31 cellular contexts compared by ENCODE assay signal in the genomic region with DNA sequence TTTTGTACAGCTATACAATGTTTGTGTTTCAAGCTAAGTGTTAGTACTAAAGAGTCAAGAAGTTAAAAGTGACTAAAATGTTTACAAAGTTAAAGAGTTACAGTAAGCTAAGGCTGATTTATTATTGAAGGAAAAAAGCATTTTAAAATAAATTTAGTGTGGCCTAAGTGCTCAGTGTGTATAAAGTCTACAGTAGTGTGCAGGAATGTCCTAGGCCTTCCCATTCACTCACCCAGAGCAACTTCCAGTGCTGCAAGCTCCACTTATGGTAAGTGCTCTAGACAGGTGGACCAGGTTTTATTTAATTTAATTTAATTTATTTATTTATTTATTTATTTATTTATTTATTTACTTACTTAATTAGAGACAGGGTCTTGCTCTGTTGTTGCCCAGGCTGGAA. TPM values are rescaled to one million over a fixed set of nuclear protein-coding genes. Genes with fewer than 3 reads are reported as not detected.
"Had no signal": no experiment of that assay in that cellular context is flagged by ENCODE, and none has a peak within 500 bp of the region (broad histone marks: within the 10 kb centered on the region; RNA-seq: fewer than 3 reads in every experiment).

No MANE protein-coding gene starts in this region.

- H3K4me3 ChIP-seq: coronary artery, dorsolateral prefrontal cortex, esophagus muscularis mucosa, gastrocnemius medialis had no signal

- ATAC-seq: activated CD8-positive, alpha-beta T cell treated with anti-CD3 and anti-CD28 coated beads for 36 hours; T-cell; WTC11 had no signal

- H3K27me3 ChIP-seq: brain microvascular endothelial cell, esophagus muscularis mucosa, gastrocnemius medialis had no signal

- DNase-seq: activated CD4-positive, alpha-beta T cell treated with anti-CD3 and anti-CD28 coated beads for 1 hour; activated CD4-positive, alpha-beta T cell treated with anti-CD3 and anti-CD28 coated beads for 4 hours; activated CD4-positive, alpha-beta T cell treated with anti-CD3 and anti-CD28 coated beads, Interleukin-2, amount 10 ng/mL, durations not matched to agents 7 days and 5 days; activated CD4-positive, alpha-beta T cell treated with anti-CD3 and anti-CD28 coated beads, Interleukin-2, amount 50 U/mL, for 48 hours; activated CD8-positive, alpha-beta memory T cell treated with anti-CD3 and anti-CD28 coated beads for 24 hours; activated CD8-positive, alpha-beta T cell treated with anti-CD3 and anti-CD28 coated beads for 36 hours; activated effector memory CD4-positive, alpha-beta T cell treated with Interleukin-2 at 50 U/mL for 16 hours; activated gamma-delta T cell treated with Interleukin-2 at 50 U/mL for 16 hours; activated naive CD4-positive, alpha-beta T cell treated with anti-CD3 and anti-CD28 coated beads, Interleukin-2, amount 50 U/mL, for 16 hours; activated naive CD4-positive, alpha-beta T cell treated with Interleukin-2 at 50 U/mL for 16 hours; activated T-cell treated with anti-CD3 and anti-CD28 coated beads, Interleukin-2, amount 50 U/mL, for 4 hours; anterior cingulate cortex; dorsolateral prefrontal cortex; effector memory CD4-positive, alpha-beta T cell; endodermal cell; erythroblast; gastrocnemius medialis; glutamatergic neuron; T-cell; T-helper 9 cell had no signal

- H3K4me1 ChIP-seq: esophagus muscularis mucosa, foreskin keratinocyte, gastrocnemius medialis had no signal

- H3K27ac ChIP-seq: brain microvascular endothelial cell, coronary artery, dorsolateral prefrontal cortex, esophagus muscularis mucosa, gastrocnemius medialis, VCaP had no signal

- H3K9me3 ChIP-seq: gastrocnemius medialis had no signal

- FAIRE-seq: astrocyte, TTC549 had no signal

- H3K36me3 ChIP-seq: brain microvascular endothelial cell, esophagus muscularis mucosa, gastrocnemius medialis had no signal

RNA-seq across cellular contexts. Expression of gene DLK1, which starts 19.6 kb away (rescaled TPM):
- total RNA-seq: activated CD4-positive, alpha-beta T cell treated with anti-CD3 and anti-CD28 coated beads, Interleukin-2, amount 10 ng/mL, durations not matched to agents 7 days and 5 days; activated CD8-positive, alpha-beta T cell treated with anti-CD3 and anti-CD28 coated beads for 36 hours; activated T-helper 17 cell treated with anti-CD3 and anti-CD28 coated beads, Interleukin-2, amount 50 U/mL, for 72 hours; bronchial epithelial cell; foreskin keratinocyte; T-helper 2 cell treated with Interferon-gamma antibody and Interleukin-4, amounts not matched to agents 100 ng/mL and 5 ng/mL, for 36 hours had no signal
- polyA plus RNA-seq: foreskin keratinocyte had no signal
